Comparison of ENCODE assay signal across 8 cellular contexts in the genomic region with DNA sequence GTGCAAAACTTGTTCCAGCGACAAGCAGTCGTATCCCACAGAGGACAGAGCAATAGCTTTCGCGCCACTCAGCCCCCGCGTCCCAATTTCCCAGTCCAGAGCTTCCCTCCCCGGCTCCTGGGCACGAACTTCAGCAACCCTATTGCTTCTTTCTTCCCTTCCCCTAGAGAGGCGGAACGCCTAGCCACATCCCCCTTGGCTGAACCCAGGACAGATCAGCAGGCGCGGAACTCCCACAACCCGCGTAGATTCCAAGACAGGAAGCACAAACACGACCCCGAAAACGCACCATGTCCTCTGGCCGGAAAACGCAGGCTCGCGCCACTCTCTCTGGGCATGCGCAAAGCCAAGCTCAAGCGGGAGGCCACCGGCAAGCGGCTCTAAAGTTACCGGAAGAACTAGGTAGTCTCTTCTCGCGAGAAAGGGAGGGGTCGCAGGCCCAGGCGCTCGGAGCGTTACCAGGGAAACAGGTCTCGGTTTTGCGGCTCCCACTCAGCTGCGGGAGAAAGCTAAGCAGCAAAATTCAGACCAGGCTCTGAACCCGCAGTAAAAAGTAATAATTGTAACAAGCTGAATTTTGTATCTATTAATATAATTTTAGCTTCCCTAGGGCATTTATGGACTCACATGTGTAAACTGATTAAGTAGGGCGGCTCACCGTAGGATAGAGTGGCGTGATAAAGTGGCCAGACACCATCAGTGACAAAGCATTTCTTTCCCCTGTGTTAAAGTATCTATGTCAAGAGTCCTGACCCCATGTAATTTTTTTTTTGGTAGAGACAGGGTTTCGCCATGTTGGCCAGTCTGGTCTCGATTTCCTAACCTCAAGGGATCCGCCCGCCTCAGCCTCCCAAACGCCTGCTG. TPM values are rescaled to one million over a fixed set of nuclear protein-coding genes. Genes with fewer than 3 reads are reported as not detected.
A peak's percentile ranks its signal among the peaks of the same experiment; 100 is the strongest.
DNase-seq lines count a peak whose midpoint lies in the region; ATAC-seq, FAIRE-seq and TF ChIP-seq lines count a peak whose summit lies in the region.

Gene TMEM209 (minus strand): TSS at position 323 of the 864 bp plus-strand sequence. CDS start 31 bp downstream, at position 292.

- TF ChIP-seq CTCF in adrenal gland (IDR thresholded peaks at IDR 0.05) (no peak), heart left ventricle (IDR thresholded peaks at IDR 0.05) (peak in 1 of 12 donors; percentile 8), upper lobe of left lung (IDR thresholded peaks at IDR 0.05) (no peak)

- H3K4me3 ChIP-seq in adrenal gland (peak within 1 kb of the TSS; percentile 48 to 97 (median 72)), heart left ventricle (peak within 1 kb of the TSS; percentile 65 to 94 (median 78)), upper lobe of left lung (peak within 1 kb of the TSS; percentile 63 to 80 (median 73))

- peak within 1 kb of the TSS; percentile 92 to 98 (median 94) for H3K27ac ChIP-seq in adrenal gland
- peak within 1 kb of the TSS; percentile 62 to 93 (median 90) for H3K27ac ChIP-seq in heart left ventricle
- H3K27ac ChIP-seq in upper lobe of left lung, result peak within 1 kb of the TSS; percentile 90 to 95 (median 92)

- H3K27me3 ChIP-seq in adrenal gland (no peaks in the 10 kb centered on the region), heart left ventricle (no peaks in the 10 kb centered on the region), upper lobe of left lung (no peaks in the 10 kb centered on the region)

- TF ChIP-seq POLR2A in GM12892 (IDR thresholded peaks at IDR 0.05; ENCODE audit: low read depth, low read length) (peak; percentile 98), adrenal gland (IDR thresholded peaks at IDR 0.05) (peak; percentile 64 to 88), heart left ventricle (IDR thresholded peaks at IDR 0.05) (peak in 1 of 2 donors; percentile 69), upper lobe of left lung (IDR thresholded peaks at IDR 0.05) (peak in 2 of 4 donors; percentile 74 to 82)

- H3K4me1 ChIP-seq in adrenal gland (replicated peaks in 1 of 2) (peaks cover 4 to 17% of the 10 kb centered on the region in 2 donors), heart left ventricle (peaks cover 0 to 18% (median 5%) of the 10 kb centered on the region in 12 donors), upper lobe of left lung (peaks cover 5 to 14% (median 10%) of the 10 kb centered on the region in 4 donors)

- peak; percentile 97 for ATAC-seq in HG02852 (IDR thresholded peaks at IDR 0.05; ENCODE audit: unreplicated experiment)
- ATAC-seq in heart left ventricle, result peak; percentile 98 to 99 (median 99)
- ATAC-seq in upper lobe of left lung (ENCODE audit: low FRiP score in 2 of 2), result peak; percentile 96 to 98

- DNase-seq in GM12892 (ENCODE audit: insufficient read length), result peak; percentile 88
- peak; percentile 99 for DNase-seq in NCI-H146 (lab: John Stamatoyannopoulos, UW)
- DNase-seq in T-helper 1 cell, result peak; percentile 85 to 95 (median 90)
- DNase-seq in adrenal gland, result peak; percentile 95 to 98 (median 97)
- peak; percentile 95 to 98 (median 96) for DNase-seq in heart left ventricle
- peak; percentile 96 for DNase-seq in pons (ENCODE audit: low spot score)
- DNase-seq in upper lobe of left lung, result peak; percentile 93 to 95

- intact Hi-C loops in adrenal gland (cut with DNase I) (no loop called here), heart left ventricle (cut with DNase I) (loop anchor here in 3 of 10 donors (2.0 to 5.0 kb wide), 3 partner anchors 133 to 237 kb away; partner anchors contain the start of genes KLHDC10 (in 2 of the 3) and CEP41 (in 1 of the 3))

- H3K9me3 ChIP-seq in adrenal gland (replicated peaks in 1 of 3) (no peaks in the 10 kb centered on the region), heart left ventricle (no peaks in the 10 kb centered on the region), upper lobe of left lung (no peaks in the 10 kb centered on the region)

- TF ChIP-seq EP300 in upper lobe of left lung (IDR thresholded peaks at IDR 0.05), result no peak

- H3K36me3 ChIP-seq in adrenal gland (replicated peaks in 1 of 2) (peaks cover 0 to 8% of the 10 kb centered on the region in 2 donors), heart left ventricle (peaks cover 0 to 35% (median 33%) of the 10 kb centered on the region in 9 donors), upper lobe of left lung (peaks cover 4 to 31% (median 12%) of the 10 kb centered on the region in 4 donors)

- 8 to 18% (median 12%) methylated on average over 21 to 44 of the region's 44 CpGs for WGBS in adrenal gland, 4 donors
- WGBS in heart left ventricle, 4 donors, result 10 to 12% (median 11%) methylated on average over 40 to 44 of the region's 44 CpGs
- 12 to 17% methylated on average over 29 to 44 of the region's 44 CpGs for WGBS in upper lobe of left lung, 2 donors

- peak; percentile 95 for FAIRE-seq in GM12892 (lab: Jason Lieb, UNC)

RNA-seq across cellular contexts. Expression of gene TMEM209, which starts in this region (rescaled TPM):
- polyA plus RNA-seq in GM12892 (2012; ENCODE audit: missing spikeins), result 20.1 TPM
- total RNA-seq in adrenal gland (10 to 100 TPM; 23.5 to 77.1 (median 45.5) TPM), heart left ventricle (10 to 100 TPM in 5 of 9 donors, 1 to 10 TPM in 4; 7.3 to 15.0 (median 10.1) TPM), upper lobe of left lung (10 to 100 TPM in 5 of 6 donors, 1 to 10 TPM in 1; 6.2 to 23.3 (median 14.7) TPM)
- polyA plus RNA-seq in adrenal gland (10 to 100 TPM in 1 of 3 donors, 1 to 10 TPM in 2; 6.0 to 35.3 (median 9.5) TPM), heart left ventricle (1 to 10 TPM; 4.4 to 8.4 TPM)

Comparison
In these comparisons a context has a peak if more than half of its experiments do, and no peak if none do; other contexts are left out.
1. Peak in every context shown above with its lines: DNase-seq, ATAC-seq, H3K4me3 ChIP-seq and H3K27ac ChIP-seq.